In genomic region chr16:61681673-61682072, GRCh38 we compare ENCODE assay signal across 21 cellular contexts.
"Had no signal": no experiment of that assay in that cellular context is flagged by ENCODE, and none has a peak within 500 bp of the region (broad histone marks: within the 10 kb centered on the region; RNA-seq: fewer than 3 reads in every experiment).

No MANE protein-coding gene starts in this region.

- DNase-seq: effector memory CD4-positive, alpha-beta T cell; gastrocnemius medialis; glutamatergic neuron; left cardiac atrium; left ventricle myocardium superior; mesendoderm; naive thymus-derived CD4-positive, alpha-beta T cell; nephron progenitor cell; psoas muscle; spleen; stimulated activated CD4-positive, alpha-beta T cell treated with anti-CD3 and anti-CD28 coated beads, Interleukin-15, amount 100 ng/mL, for 24 hours; stimulated activated CD4-positive, alpha-beta T cell treated with anti-CD3 and anti-CD28 coated beads, Interleukin-1b, Interleukin-23, amount 100 ng/mL, for 48 hours; stimulated activated CD4-positive, alpha-beta T cell treated with anti-CD3 and anti-CD28 coated beads, Interleukin-4, amount 100 ng/mL, for 24 hours; stimulated activated naive B cell treated with anti-CD40 and anti-IgM and Interleukin-4, amounts not matched to agents 10 μg/mL and 1 μg/mL and 100 μg/mL, for 72 hours; stimulated activated naive CD8-positive, alpha-beta T cell treated with anti-CD3 and anti-CD28 coated beads, Interleukin-15, amount 100 ng/mL, for 72 hours; thyroid gland had no signal

- H3K27me3 ChIP-seq: gastrocnemius medialis, spleen, thyroid gland had no signal

- H3K27ac ChIP-seq: coronary artery, gastrocnemius medialis, parathyroid adenoma, psoas muscle, spleen, thyroid gland had no signal

- H3K36me3 ChIP-seq: gastrocnemius medialis, spleen, thyroid gland had no signal

- ATAC-seq: esophagus mucosa; gastrocnemius medialis; left cardiac atrium; left ventricle myocardium superior; naive thymus-derived CD4-positive, alpha-beta T cell; psoas muscle; sciatic nerve; stimulated activated naive B cell treated with anti-CD40 and anti-IgM and Interleukin-4, amounts not matched to agents 10 μg/mL and 1 μg/mL and 100 μg/mL, for 72 hours; stimulated activated naive CD8-positive, alpha-beta T cell treated with anti-CD3 and anti-CD28 coated beads, Interleukin-15, amount 100 ng/mL, for 72 hours had no signal

- H3K4me3 ChIP-seq: coronary artery, gastrocnemius medialis, lung, psoas muscle, spleen, thyroid gland had no signal

- H3K9me3 ChIP-seq: gastrocnemius medialis, psoas muscle, thyroid gland had no signal

- H3K4me1 ChIP-seq: gastrocnemius medialis, parathyroid adenoma, psoas muscle, spleen, thyroid gland had no signal
